In the genomic region with DNA sequence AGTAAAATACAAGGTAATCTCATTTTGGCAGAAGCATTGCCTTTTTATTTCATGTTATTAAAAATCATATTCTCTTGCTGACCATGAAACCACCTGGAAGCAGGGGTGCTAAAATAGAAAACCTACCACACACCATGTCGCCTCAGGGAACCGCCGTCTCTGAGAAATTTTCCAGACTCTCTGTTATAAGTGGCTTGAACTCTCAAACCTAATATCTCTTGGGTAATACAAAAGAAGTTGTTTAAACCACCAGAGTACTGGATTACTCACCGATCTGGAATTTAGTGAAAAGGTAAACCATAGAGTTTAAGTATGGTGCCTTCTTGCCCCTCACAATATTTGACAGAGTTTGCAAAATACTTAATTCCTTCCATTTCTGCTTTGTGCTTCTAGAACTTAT, we compare ENCODE assay signal across 22 cellular contexts. TPM values are rescaled to one million over a fixed set of nuclear protein-coding genes. Genes with fewer than 3 reads are reported as not detected.
DNase-seq lines count a peak whose midpoint lies in the region; ATAC-seq and TF ChIP-seq lines count a peak whose summit lies in the region.
"Had no signal": no experiment of that assay in that cellular context is flagged by ENCODE, and none has a peak within 500 bp of the region (broad histone marks: within the 10 kb centered on the region; RNA-seq: fewer than 3 reads in every experiment).

No MANE protein-coding gene starts in this region.

- CTCF ChIA-PET in MCF 10A (lab: Yijun Ruan, JAX) = no interaction called here
- CTCF ChIA-PET in activated naive CD4-positive, alpha-beta T cell treated with anti-CD3 and anti-CD28 coated beads, Interleukin-2, amount 10 ng/mL, durations not matched to agents 7 days and 5 days (lab: Charles Lee) = no interaction called here

- no peaks in the 10 kb centered on the region for H3K36me3 Mint-ChIP-seq in MCF 10A (ENCODE audit: insufficient read depth, unreplicated experiment)
- H3K36me3 Mint-ChIP-seq in activated naive CD4-positive, alpha-beta T cell treated with anti-CD3 and anti-CD28 coated beads, Interleukin-2, amount 10 ng/mL, durations not matched to agents 7 days and 5 days = no peaks in the 10 kb centered on the region

- no peaks in the 10 kb centered on the region for H3K9me2 ChIP-seq in hepatocyte (replicated peaks; ENCODE audit: insufficient read depth)

- H3K4me2 ChIP-seq in hepatocyte = no peak overlapping the region

- H3K9me3 ChIP-seq in breast epithelium = no peaks in the 10 kb centered on the region
- H3K9me3 ChIP-seq in hepatocyte (ENCODE audit: low read depth) = no peaks in the 10 kb centered on the region

- no peaks in the 10 kb centered on the region for H3K9me3 Mint-ChIP-seq in MCF 10A (ENCODE audit: unreplicated experiment)
- no peaks in the 10 kb centered on the region for H3K9me3 Mint-ChIP-seq in activated naive CD4-positive, alpha-beta T cell treated with anti-CD3 and anti-CD28 coated beads, Interleukin-2, amount 10 ng/mL, durations not matched to agents 7 days and 5 days
- no peaks in the 10 kb centered on the region for H3K9me3 Mint-ChIP-seq in stimulated activated naive CD8-positive, alpha-beta T cell treated with anti-CD3 and anti-CD28 coated beads, Interleukin-15, amount 100 ng/mL, for 72 hours

- no peaks in the 10 kb centered on the region for H3K79me2 ChIP-seq in hepatocyte

- H3K36me3 ChIP-seq in breast epithelium (no peaks in the 10 kb centered on the region), hepatocyte (replicated peaks; ENCODE audit: insufficient read depth, low read depth) (no peaks in the 10 kb centered on the region)

- peak overlapping the region; percentile 22 for H3K27ac Mint-ChIP-seq in MCF 10A (ENCODE audit: low read depth, unreplicated experiment)
- no peak overlapping the region for H3K27ac Mint-ChIP-seq in activated naive CD4-positive, alpha-beta T cell treated with anti-CD3 and anti-CD28 coated beads, Interleukin-2, amount 10 ng/mL, durations not matched to agents 7 days and 5 days
- H3K27ac Mint-ChIP-seq in stimulated activated naive CD8-positive, alpha-beta T cell treated with anti-CD3 and anti-CD28 coated beads, Interleukin-15, amount 100 ng/mL, for 72 hours = no peak overlapping the region
- H3K27ac Mint-ChIP-seq: B cell, H9 had no signal

- POLR2A ChIA-PET in MCF 10A (lab: Yijun Ruan, JAX) = no interaction called here

- no peak for TF ChIP-seq POLR2A in breast epithelium (IDR thresholded peaks at IDR 0.05)

- H3K27me3 Mint-ChIP-seq in MCF 10A (ENCODE audit: insufficient read depth, unreplicated experiment) = no peaks in the 10 kb centered on the region
- peaks cover 21% of the 10 kb centered on the region for H3K27me3 Mint-ChIP-seq in activated naive CD4-positive, alpha-beta T cell treated with anti-CD3 and anti-CD28 coated beads, Interleukin-2, amount 10 ng/mL, durations not matched to agents 7 days and 5 days
- peaks cover 15% of the 10 kb centered on the region for H3K27me3 Mint-ChIP-seq in stimulated activated naive CD8-positive, alpha-beta T cell treated with anti-CD3 and anti-CD28 coated beads, Interleukin-15, amount 100 ng/mL, for 72 hours

- H3K4me1 ChIP-seq in breast epithelium = no peaks in the 10 kb centered on the region
- H3K4me1 ChIP-seq in hepatocyte (ENCODE audit: insufficient read depth) = no peaks in the 10 kb centered on the region

- peaks cover 6% of the 10 kb centered on the region for H3K4me1 Mint-ChIP-seq in MCF 10A (ENCODE audit: insufficient read depth, unreplicated experiment)
- no peaks in the 10 kb centered on the region for H3K4me1 Mint-ChIP-seq in activated naive CD4-positive, alpha-beta T cell treated with anti-CD3 and anti-CD28 coated beads, Interleukin-2, amount 10 ng/mL, durations not matched to agents 7 days and 5 days
- H3K4me1 Mint-ChIP-seq in stimulated activated naive CD8-positive, alpha-beta T cell treated with anti-CD3 and anti-CD28 coated beads, Interleukin-15, amount 100 ng/mL, for 72 hours = no peaks in the 10 kb centered on the region
- H3K4me1 Mint-ChIP-seq: B cell had no signal

- peak; percentile 14 for DNase-seq in MCF 10A (ENCODE audit: unreplicated experiment)
- no peak for DNase-seq in breast epithelium (ENCODE audit: low spot score in 2 of 2)
- DNase-seq in hepatocyte (ENCODE audit: low spot score) = no peak
- peak; percentile 26 for DNase-seq in posterior vena cava (ENCODE audit: low spot score)
- DNase-seq in amniotic stem cell (lab: John Stamatoyannopoulos, UW) = no peak
- DNase-seq in activated naive CD4-positive, alpha-beta T cell treated with anti-CD3 and anti-CD28 coated beads, Interleukin-2, amount 10 ng/mL, durations not matched to agents 7 days and 5 days = no peak
- DNase-seq in stimulated activated naive CD8-positive, alpha-beta T cell treated with anti-CD3 and anti-CD28 coated beads, Interleukin-15, amount 100 ng/mL, for 72 hours = no peak
- DNase-seq in GM19238 (ENCODE audit: insufficient read length, low spot score) = no peak
- DNase-seq: COR-L47, DMS 273 treated with DMSO at 0.1 percent for 48 hours, H9, KBM-7, MV-4-11, NCI-H1417, NCI-H187, NCI-H2107, NCI-H510A, NCI-H82 had no signal

- TF ChIP-seq CTCF in MCF 10A (IDR thresholded peaks at IDR 0.05; ENCODE audit: unreplicated experiment) (no peak), breast epithelium (IDR thresholded peaks at IDR 0.05) (no peak), hepatocyte (IDR thresholded peaks at IDR 0.05; ENCODE audit: poor library complexity) (no peak)

- BruUV-seq in MCF 10A (replicated peaks; lab: Mats Ljungman, UMichigan) = no TSS peak

- H3K27ac ChIP-seq in breast epithelium (no peak overlapping the region), hepatocyte (peak overlapping the region; percentile 44)
- H3K27ac ChIP-seq: 22Rv1, RWPE1 had no signal

- no peak overlapping the region for H2AFZ ChIP-seq in hepatocyte

- ATAC-seq in stimulated activated naive CD8-positive, alpha-beta T cell treated with anti-CD3 and anti-CD28 coated beads, Interleukin-15, amount 100 ng/mL, for 72 hours = no peak
- ATAC-seq: HepG2 had no signal

- intact Hi-C loops in MCF 10A (cut with micrococcal nuclease) = no loop called here
- intact Hi-C loops in breast epithelium (cut with DNase I; ENCODE audit: low total_unique reads) = no loop called here
- intact Hi-C loops in posterior vena cava (cut with DNase I) = no loop called here

- H3K27me3 ChIP-seq in breast epithelium (no peaks in the 10 kb centered on the region), hepatocyte (no peaks in the 10 kb centered on the region)

- H3K4me3 Mint-ChIP-seq in MCF 10A (ENCODE audit: unreplicated experiment) = no peak overlapping the region
- H3K4me3 Mint-ChIP-seq in activated naive CD4-positive, alpha-beta T cell treated with anti-CD3 and anti-CD28 coated beads, Interleukin-2, amount 10 ng/mL, durations not matched to agents 7 days and 5 days = no peak overlapping the region
- no peak overlapping the region for H3K4me3 Mint-ChIP-seq in stimulated activated naive CD8-positive, alpha-beta T cell treated with anti-CD3 and anti-CD28 coated beads, Interleukin-15, amount 100 ng/mL, for 72 hours
- H3K4me3 Mint-ChIP-seq: B cell, H9 had no signal

- WGBS in hepatocyte (ENCODE audit: low lambda C conversion rate, missing lambda C conversion rate) = 57% methylated on average over 4 of the region's 4 CpGs

- no peak overlapping the region for H3K4me3 ChIP-seq in breast epithelium
- no peak overlapping the region for H3K4me3 ChIP-seq in hepatocyte

- H4K20me1 ChIP-seq in hepatocyte (ENCODE audit: insufficient read depth, poor library complexity, severe bottlenecking) = no peaks in the 10 kb centered on the region

RNA-seq across cellular contexts. Expression of a gene that starts 27.7 kb away (rescaled TPM):
- total RNA-seq in MCF 10A (2022) (not detected in 2 replicates), breast epithelium (under 1 TPM; 0.16 to 0.59 (median 0.33) TPM), hepatocyte (0.03 TPM in 1 of 2 replicates, not detected in the other), posterior vena cava (under 1 TPM; 0.19 to 0.83 TPM)
- not detected in 2 replicates for polyA plus RNA-seq in hepatocyte
- total RNA-seq: B cell, H9, HepG2 had no signal
- polyA plus RNA-seq: HepG2 had no signal

Comparison
In these comparisons a context has a peak if more than half of its experiments do, and no peak if none do; other contexts are left out.
1. DNase-seq: peak in MCF 10A (single experiment) and posterior vena cava (single experiment); none in breast epithelium (0 of 2), hepatocyte (single experiment), amniotic stem cell (single experiment), activated naive CD4-positive, alpha-beta T cell treated with anti-CD3 and anti-CD28 coated beads, Interleukin-2, amount 10 ng/mL, durations not matched to agents 7 days and 5 days (single experiment), stimulated activated naive CD8-positive, alpha-beta T cell treated with anti-CD3 and anti-CD28 coated beads, Interleukin-15, amount 100 ng/mL, for 72 hours (0 of 2) and GM19238 (single experiment).